Comparison of ENCODE assay signal across 8 cellular contexts in genomic region chr6:33744001-33744848, GRCh38. TPM values are rescaled to one million over a fixed set of nuclear protein-coding genes. Genes with fewer than 3 reads are reported as not detected.
DNase-seq lines count a peak whose midpoint lies in the region; ATAC-seq and TF ChIP-seq lines count a peak whose summit lies in the region.

No MANE protein-coding gene starts in this region.

- ATAC-seq in mucosa of descending colon (peak; percentile 83), GM21825 (IDR thresholded peaks at IDR 0.05; ENCODE audit: unreplicated experiment) (no peak)

- TF ChIP-seq CTCF in C4-2B (conservative IDR thresholded peaks at IDR 0.05) (peak; percentile 98), epithelial cell of esophagus (IDR thresholded peaks at IDR 0.05; ENCODE audit: insufficient read depth, low read depth, low read length, missing control alignments) (peak; percentile 95), mucosa of descending colon (IDR thresholded peaks at IDR 0.05) (peak; percentile 77)

- DNase-seq in HT1080 (ENCODE audit: low read depth) (peak; percentile 69), epithelial cell of esophagus (ENCODE audit: low read depth) (peak; percentile 98), mucosa of descending colon (peak; percentile 74 to 91 (median 83))
- peak; percentile 82 for DNase-seq in NK-92 treated with Interleukin-12 subunit alpha and Interleukin-12 subunit beta, amount 100 ng/mL, for 24 hours (lab: John Stamatoyannopoulos, UW)
- peak; percentile 48 to 52 for DNase-seq in activated CD8-positive, alpha-beta memory T cell treated with anti-CD3 and anti-CD28 coated beads for 4 hours (ENCODE audit: low read depth in 2 of 2)
- peak; percentile 50 to 52 for DNase-seq in stimulated activated CD8-positive, alpha-beta memory T cell treated with anti-CD3 and anti-CD28 coated beads, Interleukin-2, amount 100 ng/mL, for 1 hour (ENCODE audit: low read depth in 2 of 2)

- H3K4me3 ChIP-seq in epithelial cell of esophagus (ENCODE audit: low read length): no peak overlapping the region
- no peak overlapping the region for H3K4me3 ChIP-seq in mucosa of descending colon

- no peaks in the 10 kb centered on the region for H3K36me3 ChIP-seq in mucosa of descending colon (ENCODE audit: low read depth)

- H3K4me1 ChIP-seq in mucosa of descending colon (ENCODE audit: low read depth): peaks cover 17% of the 10 kb centered on the region

- peak overlapping the region; percentile 30 for H3K27ac ChIP-seq in C4-2B

- intact Hi-C loops in mucosa of descending colon (cut with DNase I, micrococcal nuclease): no loop called here

- no peaks in the 10 kb centered on the region for H3K9me3 ChIP-seq in mucosa of descending colon

RNA-seq across cellular contexts. Expression of gene IP6K3, which starts 2.5 kb away (rescaled TPM):
- not detected in 2 replicates for total RNA-seq in HT1080 (2014; rRNA removed; shearing (Covaris generic))
- polyA plus RNA-seq in HT1080 (2015; cell fraction: cytosol; rRNA removed): 0.05 TPM in 1 of 2 replicates, not detected in the other
- polyA plus RNA-seq in HT1080 (2015; cell fraction: nucleus; rRNA removed): not detected in 2 replicates
- total RNA-seq in mucosa of descending colon: 1 to 10 TPM in 1 of 3 donors, under 1 TPM in 2; 0.67 to 6.8 (median 0.96) TPM

RNA-seq across cellular contexts. Expression of gene UQCC2, which starts 32.7 kb away (rescaled TPM):
- total RNA-seq in HT1080 (2014; rRNA removed; shearing (Covaris generic)): 29.8 and 55.8 TPM in 2 replicates
- 32.2 and 45.8 TPM in 2 replicates for polyA plus RNA-seq in HT1080 (2015; cell fraction: cytosol; rRNA removed)
- 26.9 and 37.1 TPM in 2 replicates for polyA plus RNA-seq in HT1080 (2015; cell fraction: nucleus; rRNA removed)
- 10 to 100 TPM; 41.8 to 48.6 (median 45.7) TPM for total RNA-seq in mucosa of descending colon

RNA-seq across cellular contexts. Expression of gene LEMD2, which starts 44.7 kb away (rescaled TPM):
- total RNA-seq in HT1080 (2014; rRNA removed; shearing (Covaris generic)): 33.8 and 39.7 TPM in 2 replicates
- polyA plus RNA-seq in HT1080 (2015; cell fraction: cytosol; rRNA removed): 42.7 and 44.1 TPM in 2 replicates
- polyA plus RNA-seq in HT1080 (2015; cell fraction: nucleus; rRNA removed): 98.5 and 119 TPM in 2 replicates
- 10 to 100 TPM; 57.2 to 73.6 (median 59.6) TPM for total RNA-seq in mucosa of descending colon

RNA-seq across cellular contexts. Expression of gene MLN, which starts 59.6 kb away (rescaled TPM):
- not detected in 2 replicates for total RNA-seq in HT1080 (2014; rRNA removed; shearing (Covaris generic))
- not detected in 2 replicates for polyA plus RNA-seq in HT1080 (2015; cell fraction: cytosol; rRNA removed)
- not detected in 2 replicates for polyA plus RNA-seq in HT1080 (2015; cell fraction: nucleus; rRNA removed)
- total RNA-seq in mucosa of descending colon: not detected
